Comparison of ENCODE assay signal across 14 cellular contexts in genomic region chr4:2924286-2924685, GRCh38. TPM values are rescaled to one million over a fixed set of nuclear protein-coding genes. Genes with fewer than 3 reads are reported as not detected.
A peak's percentile ranks its signal among the peaks of the same experiment; 100 is the strongest.
DNase-seq lines count a peak whose midpoint lies in the region; ATAC-seq and TF ChIP-seq lines count a peak whose summit lies in the region.
"Had no signal": no experiment of that assay in that cellular context is flagged by ENCODE, and none has a peak within 500 bp of the region (broad histone marks: within the 10 kb centered on the region; RNA-seq: fewer than 3 reads in every experiment).

No MANE protein-coding gene starts in this region.

- peak overlapping the region; percentile 46 for H3K27ac ChIP-seq in angular gyrus (ENCODE audit: low read depth, low read length)
- H3K27ac ChIP-seq: colonic mucosa had no signal

- BruUV-seq in Calu3 (replicated peaks; lab: Mats Ljungman, UMichigan) = no TSS peak

- no peak for DNase-seq in stimulated activated naive CD8-positive, alpha-beta T cell treated with anti-CD3 and anti-CD28 coated beads, Interleukin-15, amount 100 ng/mL, for 72 hours
- DNase-seq in naive thymus-derived CD8-positive, alpha-beta T cell = no peak
- DNase-seq in Calu3 (no peak), SK-N-DZ (ENCODE audit: low spot score) (no peak)
- DNase-seq in stimulated activated CD4-positive, alpha-beta T cell treated with anti-CD3 and anti-CD28 coated beads, Interleukin-4, amount 100 ng/mL, for 1 hour = no peak
- DNase-seq: activated gamma-delta T cell treated with Interleukin-2 at 50 U/mL for 16 hours; colonic mucosa; NCI-H1417 treated with DMSO at 0.1 percent for 48 hours; NCI-H748 treated with DMSO at 0.1 percent for 48 hours; SIG-M5; stimulated activated CD4-positive, alpha-beta T cell treated with anti-CD3 and anti-CD28 coated beads, Interleukin-4, amount 100 ng/mL, for 24 hours; stimulated activated naive CD8-positive, alpha-beta T cell treated with anti-CD3 and anti-CD28 coated beads, Interleukin-15, Interleukin-2, amounts not matched to agents 100 U/mL and 50 U/mL, for 24 hours had no signal

- H3K4me3 Mint-ChIP-seq in stimulated activated naive CD8-positive, alpha-beta T cell treated with anti-CD3 and anti-CD28 coated beads, Interleukin-15, Interleukin-2, amounts not matched to agents 100 ng/mL and 50 ng/mL, for 24 hours = no peak overlapping the region
- H3K4me3 Mint-ChIP-seq in stimulated activated naive CD8-positive, alpha-beta T cell treated with anti-CD3 and anti-CD28 coated beads, Interleukin-15, amount 100 ng/mL, for 72 hours = no peak overlapping the region
- no peak overlapping the region for H3K4me3 Mint-ChIP-seq in naive thymus-derived CD8-positive, alpha-beta T cell
- H3K4me3 Mint-ChIP-seq in Calu3 (ENCODE audit: low read depth, unreplicated experiment) = no peak overlapping the region

- peaks cover 47% of the 10 kb centered on the region for H3K4me1 Mint-ChIP-seq in stimulated activated naive CD8-positive, alpha-beta T cell treated with anti-CD3 and anti-CD28 coated beads, Interleukin-15, Interleukin-2, amounts not matched to agents 100 ng/mL and 50 ng/mL, for 24 hours (ENCODE audit: low read depth)
- H3K4me1 Mint-ChIP-seq in stimulated activated naive CD8-positive, alpha-beta T cell treated with anti-CD3 and anti-CD28 coated beads, Interleukin-15, amount 100 ng/mL, for 72 hours = peaks cover 46% of the 10 kb centered on the region
- peaks cover 27 to 48% (median 45%) of the 10 kb centered on the region in 4 donors for H3K4me1 Mint-ChIP-seq in naive thymus-derived CD8-positive, alpha-beta T cell
- peaks cover 12% of the 10 kb centered on the region for H3K4me1 Mint-ChIP-seq in Calu3 (ENCODE audit: low read depth, unreplicated experiment)

- no peak for TF ChIP-seq CTCF in Calu3 (IDR thresholded peaks at IDR 0.05; ENCODE audit: unreplicated experiment)

- POLR2A ChIA-PET in naive thymus-derived CD8-positive, alpha-beta T cell (lab: Charles Lee) = interaction anchor here (1.1 to 2.2 kb wide), 2 partner anchors 8 to 11 kb away, joined by 5 to 11 read pairs; no protein-coding TSS in a partner anchor

- CTCF ChIA-PET in Calu3 (lab: Charles Lee) = interaction anchor here (1.0 kb wide), 1 partner anchor 11 kb away, joined by 5 read pairs; no protein-coding TSS in a partner anchor

- H3K36me3 Mint-ChIP-seq in stimulated activated naive CD8-positive, alpha-beta T cell treated with anti-CD3 and anti-CD28 coated beads, Interleukin-15, Interleukin-2, amounts not matched to agents 100 ng/mL and 50 ng/mL, for 24 hours (ENCODE audit: low read depth) = peaks cover 69% of the 10 kb centered on the region
- peaks cover 7 to 76% (median 13%) of the 10 kb centered on the region in 3 donors for H3K36me3 Mint-ChIP-seq in naive thymus-derived CD8-positive, alpha-beta T cell
- H3K36me3 Mint-ChIP-seq in Calu3 (ENCODE audit: insufficient read depth, unreplicated experiment) = peaks cover 21% of the 10 kb centered on the region

- H3K27ac Mint-ChIP-seq in stimulated activated naive CD8-positive, alpha-beta T cell treated with anti-CD3 and anti-CD28 coated beads, Interleukin-15, Interleukin-2, amounts not matched to agents 100 ng/mL and 50 ng/mL, for 24 hours = peak overlapping the region; percentile 12
- peak overlapping the region in 1 of 2 donors; percentile 91 for H3K27ac Mint-ChIP-seq in stimulated activated naive CD8-positive, alpha-beta T cell treated with anti-CD3 and anti-CD28 coated beads, Interleukin-15, amount 100 ng/mL, for 72 hours
- peak overlapping the region in 9 of 10 donors; percentile 39 to 93 (median 88) for H3K27ac Mint-ChIP-seq in naive thymus-derived CD8-positive, alpha-beta T cell
- H3K27ac Mint-ChIP-seq in Calu3 (ENCODE audit: unreplicated experiment) = no peak overlapping the region

- no peaks in the 10 kb centered on the region for H3K9me3 Mint-ChIP-seq in stimulated activated naive CD8-positive, alpha-beta T cell treated with anti-CD3 and anti-CD28 coated beads, Interleukin-15, Interleukin-2, amounts not matched to agents 100 ng/mL and 50 ng/mL, for 24 hours
- H3K9me3 Mint-ChIP-seq in stimulated activated naive CD8-positive, alpha-beta T cell treated with anti-CD3 and anti-CD28 coated beads, Interleukin-15, amount 100 ng/mL, for 72 hours = peaks cover 7 to 8% of the 10 kb centered on the region in 2 donors
- peaks cover 0 to 9% (median 0%) of the 10 kb centered on the region in 9 donors for H3K9me3 Mint-ChIP-seq in naive thymus-derived CD8-positive, alpha-beta T cell
- peaks cover 4% of the 10 kb centered on the region for H3K9me3 Mint-ChIP-seq in Calu3 (ENCODE audit: low read depth, unreplicated experiment)

- intact Hi-C loops in Calu3 (cut with micrococcal nuclease; ENCODE audit: unreplicated experiment) = no loop called here

- ATAC-seq in stimulated activated naive CD8-positive, alpha-beta T cell treated with anti-CD3 and anti-CD28 coated beads, Interleukin-15, amount 100 ng/mL, for 72 hours = no peak
- no peak for ATAC-seq in naive thymus-derived CD8-positive, alpha-beta T cell
- ATAC-seq: stimulated activated naive CD8-positive, alpha-beta T cell treated with anti-CD3 and anti-CD28 coated beads, Interleukin-15, Interleukin-2, amounts not matched to agents 100 U/mL and 50 U/mL, for 24 hours had no signal

- no peaks in the 10 kb centered on the region for H3K27me3 Mint-ChIP-seq in stimulated activated naive CD8-positive, alpha-beta T cell treated with anti-CD3 and anti-CD28 coated beads, Interleukin-15, Interleukin-2, amounts not matched to agents 100 ng/mL and 50 ng/mL, for 24 hours
- no peaks in the 10 kb centered on the region for H3K27me3 Mint-ChIP-seq in stimulated activated naive CD8-positive, alpha-beta T cell treated with anti-CD3 and anti-CD28 coated beads, Interleukin-15, amount 100 ng/mL, for 72 hours
- H3K27me3 Mint-ChIP-seq in naive thymus-derived CD8-positive, alpha-beta T cell = no peaks in the 10 kb centered on the region
- no peaks in the 10 kb centered on the region for H3K27me3 Mint-ChIP-seq in Calu3 (ENCODE audit: unreplicated experiment)

RNA-seq across cellular contexts. Expression of gene NOP14, which starts 38.9 kb away (rescaled TPM):
- total RNA-seq in naive thymus-derived CD8-positive, alpha-beta T cell = 10 to 100 TPM; 46.1 to 47.8 TPM
- polyA plus RNA-seq in naive thymus-derived CD8-positive, alpha-beta T cell = 10 to 100 TPM; 10.8 to 31.8 (median 21.8) TPM
- 29.1 and 29.4 TPM in 2 replicates for total RNA-seq in Calu3 (2022)
- 15.0 and 18.6 TPM in 2 replicates for polyA plus RNA-seq in SK-N-DZ (2014; cell fraction: cytosol; rRNA removed)
- polyA plus RNA-seq in SK-N-DZ (2014; cell fraction: nucleus; rRNA removed) = 16.9 and 19.7 TPM in 2 replicates

RNA-seq across cellular contexts. Expression of gene GRK4, which starts 39.1 kb away (rescaled TPM):
- total RNA-seq in naive thymus-derived CD8-positive, alpha-beta T cell = 1 to 10 TPM; 3.7 to 6.0 TPM
- 1 to 10 TPM in 1 of 3 donors, under 1 TPM in 2; 0.87 to 1.5 (median 0.90) TPM for polyA plus RNA-seq in naive thymus-derived CD8-positive, alpha-beta T cell
- total RNA-seq in Calu3 (2022) = 0.80 and 1.1 TPM in 2 replicates
- polyA plus RNA-seq in SK-N-DZ (2014; cell fraction: cytosol; rRNA removed) = 8.1 and 10.0 TPM in 2 replicates
- polyA plus RNA-seq in SK-N-DZ (2014; cell fraction: nucleus; rRNA removed) = 6.7 and 7.3 TPM in 2 replicates
